Comparison of ENCODE assay signal across 8 cellular contexts in genomic region chr16:4957420-4957719, GRCh38. TPM values are rescaled to one million over a fixed set of nuclear protein-coding genes. Genes with fewer than 3 reads are reported as not detected.
DNase-seq lines count a peak whose midpoint lies in the region; ATAC-seq and TF ChIP-seq lines count a peak whose summit lies in the region.

No MANE protein-coding gene starts in this region.

- H3K27me3 Mint-ChIP-seq in naive B cell = peaks cover 43 to 76% (median 55%) of the 10 kb centered on the region in 3 donors

- TF ChIP-seq CTCF in AG04450 (IDR thresholded peaks at IDR 0.05; ENCODE audit: low read depth, low read length) (no peak), coronary artery (IDR thresholded peaks at IDR 0.05) (no peak)

- CTCF ChIA-PET in AG04450 (lab: Charles Lee) = interaction anchor here (0.6 to 2.0 kb wide), 4 partner anchors 73 to 439 kb away, joined by 4 to 9 read pairs (median 6); no protein-coding TSS in a partner anchor

- no peaks in the 10 kb centered on the region for H3K9me3 ChIP-seq in AG04450 (ENCODE audit: control insufficient read depth, insufficient read depth, low read length)

- POLR2A ChIA-PET in AG04450 (lab: Yijun Ruan, JAX) = no interaction called here

- H3K4me3 ChIP-seq in AG04450 (ENCODE audit: low read depth, low read length) (peak overlapping the region; percentile 65), coronary artery (peak overlapping the region; percentile 64)
- peak overlapping the region; percentile 50 for H3K4me3 ChIP-seq in Jurkat, Clone E6-1 (ENCODE audit: low read length)

- H3K27ac ChIP-seq in AG04450 (ENCODE audit: low read depth, low read length) (no peak overlapping the region), coronary artery (peak overlapping the region in 1 of 2 donors; percentile 55)

- peak overlapping the region in 2 of 6 donors; percentile 56 to 70 for H3K27ac Mint-ChIP-seq in naive B cell

- ATAC-seq in naive B cell (ENCODE audit: low read depth in 2 of 2) (no peak), HG03108 (IDR thresholded peaks at IDR 0.05; ENCODE audit: unreplicated experiment) (no peak), HG03354 (IDR thresholded peaks at IDR 0.05; ENCODE audit: poor library complexity, severe bottlenecking, unreplicated experiment) (no peak)

- H3K4me1 Mint-ChIP-seq in naive B cell = peaks cover 18 to 21% (median 21%) of the 10 kb centered on the region in 3 donors

- H3K9me3 Mint-ChIP-seq in naive B cell = peaks cover 0 to 7% (median 4%) of the 10 kb centered on the region in 7 donors

- H3K36me3 Mint-ChIP-seq in naive B cell = peaks cover 0 to 8% of the 10 kb centered on the region in 2 donors

- H3K4me3 Mint-ChIP-seq in naive B cell = peak overlapping the region; percentile 58 to 89 (median 82)

- peaks cover 15% of the 10 kb centered on the region for H3K27me3 ChIP-seq in AG04450 (ENCODE audit: control insufficient read depth, insufficient read depth, low read length)

- DNase-seq in AG04450 (ENCODE audit: low read depth, low spot score) (no peak), coronary artery (ENCODE audit: low spot score) (no peak), naive B cell (no peak), SW480 (ENCODE audit: low spot score) (no peak), NCI-H1105 treated with DMSO at 0.1 percent for 48 hours (lab: John Stamatoyannopoulos, UW) (no peak)
- no peak for DNase-seq in Jurkat, Clone E6-1 (ENCODE audit: low read depth, low spot score)

RNA-seq across cellular contexts. Expression of gene SEC14L5, which starts 0.8 kb away (rescaled TPM):
- polyA plus RNA-seq in AG04450 (2011; rRNA removed) (0.05 and 0.06 TPM in 2 replicates), naive B cell (ENCODE audit: low read depth in 6 of 6) (under 1 TPM in 3 of 6 donors, not detected in 3; 0.08 to 0.48 (median 0.43) TPM)
- polyA minus RNA-seq in AG04450 (2011; rRNA and poly(A)+ RNA removed) = 0.52 TPM in 1 of 2 replicates, not detected in the other
- polyA plus RNA-seq in Jurkat, Clone E6-1 (2012; ENCODE audit: insufficient read depth, insufficient read length) = not detected

RNA-seq across cellular contexts. Expression of gene PPL, which starts 20.4 kb away (rescaled TPM):
- 2.0 and 2.2 TPM in 2 replicates for polyA plus RNA-seq in AG04450 (2011; rRNA removed)
- polyA minus RNA-seq in AG04450 (2011; rRNA and poly(A)+ RNA removed) = 2.9 and 3.9 TPM in 2 replicates
- polyA plus RNA-seq in Jurkat, Clone E6-1 (2012; ENCODE audit: insufficient read depth, insufficient read length) = not detected
- polyA plus RNA-seq in naive B cell (ENCODE audit: low read depth in 6 of 6) = 1 to 10 TPM in 2 of 6 donors, under 1 TPM in 3, not detected in 1; 0.05 to 1.3 (median 0.16) TPM
